ENCODE assay signal across 10 cellular contexts in the genomic region with DNA sequence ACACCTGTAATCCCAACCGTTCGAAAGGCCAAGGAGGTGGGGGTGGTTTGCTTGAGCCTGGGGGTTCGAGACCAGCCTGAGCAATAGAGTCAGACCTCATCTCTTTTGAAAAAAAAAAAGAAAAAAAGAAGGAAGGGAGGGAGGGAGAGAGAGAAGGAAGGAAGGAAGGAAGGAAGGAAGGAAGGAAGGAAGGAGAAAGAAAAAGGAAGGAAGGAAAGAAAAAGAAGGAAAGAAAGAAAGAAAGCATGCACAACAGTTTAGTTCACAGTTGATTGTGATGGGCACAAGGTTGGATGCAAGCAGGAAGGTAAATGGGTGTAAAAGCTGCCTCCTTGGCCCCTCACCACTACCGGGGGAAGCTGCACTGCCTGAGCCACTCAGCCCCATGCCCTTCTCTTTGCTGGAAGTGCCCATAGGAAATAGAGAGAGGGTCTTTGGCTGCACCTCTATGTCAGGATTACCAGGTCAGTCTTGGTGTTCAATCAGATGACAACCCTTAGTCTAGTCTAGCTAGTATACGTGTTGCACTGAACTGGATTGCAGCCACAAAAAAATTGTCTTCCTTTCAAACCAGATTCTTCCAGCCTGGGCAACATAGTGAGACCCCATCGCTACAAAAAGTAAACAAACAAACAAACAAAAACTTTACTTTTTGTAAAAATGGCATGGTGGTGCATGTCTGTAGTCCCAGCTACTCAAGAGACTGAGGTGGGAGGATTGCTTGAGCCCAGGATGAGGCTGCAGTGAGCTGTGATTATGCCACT. TPM values are rescaled to one million over a fixed set of nuclear protein-coding genes. Genes with fewer than 3 reads are reported as not detected.
DNase-seq lines count a peak whose midpoint lies in the region; ATAC-seq and TF ChIP-seq lines count a peak whose summit lies in the region.
"Had no signal": no experiment of that assay in that cellular context is flagged by ENCODE, and none has a peak within 500 bp of the region (broad histone marks: within the 10 kb centered on the region; RNA-seq: fewer than 3 reads in every experiment).

No MANE protein-coding gene starts in this region.

- H3K36me3 Mint-ChIP-seq in activated CD8-positive, alpha-beta memory T cell treated with anti-CD3 and anti-CD28 coated beads, Interleukin-2, amount 10 ng/mL, durations not matched to agents 7 days and 5 days: peaks cover 72% of the 10 kb centered on the region
- peaks cover 93% of the 10 kb centered on the region for H3K36me3 Mint-ChIP-seq in dendritic cell treated with granulocyte-macrophage colony-stimulating factor and Interleukin-4, amounts not matched to agents 40 ng/mL and 50 ng/mL, for 4 days (ENCODE audit: low read depth)
- H3K36me3 Mint-ChIP-seq in naive B cell: peaks cover 17 to 21% of the 10 kb centered on the region in 2 donors

- no peak for DNase-seq in activated CD8-positive, alpha-beta memory T cell treated with anti-CD3 and anti-CD28 coated beads, Interleukin-2, amount 10 ng/mL, durations not matched to agents 7 days and 5 days
- no peak for DNase-seq in activated CD8-positive, alpha-beta memory T cell treated with anti-CD3 and anti-CD28 coated beads for 24 hours
- DNase-seq in naive B cell (no peak), upper lobe of right lung (no peak), NCI-H82 (lab: John Stamatoyannopoulos, UW) (no peak), KBM-7 (no peak)
- DNase-seq: NCI-H524 treated with DMSO at 0.1 percent for 48 hours had no signal

- no peak for TF ChIP-seq CTCF in upper lobe of right lung (IDR thresholded peaks at IDR 0.05)

- H3K4me1 Mint-ChIP-seq in activated CD8-positive, alpha-beta memory T cell treated with anti-CD3 and anti-CD28 coated beads, Interleukin-2, amount 10 ng/mL, durations not matched to agents 7 days and 5 days: peaks cover 49% of the 10 kb centered on the region
- H3K4me1 Mint-ChIP-seq in dendritic cell treated with granulocyte-macrophage colony-stimulating factor and Interleukin-4, amounts not matched to agents 40 ng/mL and 50 ng/mL, for 4 days (ENCODE audit: low read depth): peaks cover 41% of the 10 kb centered on the region
- H3K4me1 Mint-ChIP-seq in naive B cell: peaks cover 32 to 53% (median 36%) of the 10 kb centered on the region in 3 donors
- H3K4me1 Mint-ChIP-seq: neural progenitor cell had no signal

- peak overlapping the region; percentile 90 for H3K27ac Mint-ChIP-seq in activated CD8-positive, alpha-beta memory T cell treated with anti-CD3 and anti-CD28 coated beads, Interleukin-2, amount 10 ng/mL, durations not matched to agents 7 days and 5 days
- peak overlapping the region; percentile 84 for H3K27ac Mint-ChIP-seq in dendritic cell treated with granulocyte-macrophage colony-stimulating factor and Interleukin-4, amounts not matched to agents 40 ng/mL and 50 ng/mL, for 4 days
- peak overlapping the region; percentile 67 to 94 (median 82) for H3K27ac Mint-ChIP-seq in naive B cell
- H3K27ac Mint-ChIP-seq: neural progenitor cell had no signal

- CTCF ChIA-PET in activated CD8-positive, alpha-beta memory T cell treated with anti-CD3 and anti-CD28 coated beads, Interleukin-2, amount 10 ng/mL, durations not matched to agents 7 days and 5 days (lab: Charles Lee): interaction anchor here (0.8 to 1.0 kb wide), 3 partner anchors 61 to 79 kb away, joined by 3 to 5 read pairs (median 3); no protein-coding TSS in a partner anchor

- H3K27me3 Mint-ChIP-seq in activated CD8-positive, alpha-beta memory T cell treated with anti-CD3 and anti-CD28 coated beads, Interleukin-2, amount 10 ng/mL, durations not matched to agents 7 days and 5 days: no peaks in the 10 kb centered on the region
- H3K27me3 Mint-ChIP-seq in dendritic cell treated with granulocyte-macrophage colony-stimulating factor and Interleukin-4, amounts not matched to agents 40 ng/mL and 50 ng/mL, for 4 days: no peaks in the 10 kb centered on the region
- no peaks in the 10 kb centered on the region for H3K27me3 Mint-ChIP-seq in naive B cell

- no peaks in the 10 kb centered on the region for H3K27me3 ChIP-seq in upper lobe of right lung
- H3K27me3 ChIP-seq: neural progenitor cell had no signal

- no peak overlapping the region for H3K4me3 ChIP-seq in upper lobe of right lung
- H3K4me3 ChIP-seq: neural progenitor cell had no signal

- H3K9me3 ChIP-seq in upper lobe of right lung: no peaks in the 10 kb centered on the region

- H3K27ac ChIP-seq in upper lobe of right lung: peak overlapping the region; percentile 70
- H3K27ac ChIP-seq: neural progenitor cell had no signal

- H3K4me1 ChIP-seq in upper lobe of right lung: peaks cover 40% of the 10 kb centered on the region

- H3K4me3 Mint-ChIP-seq in activated CD8-positive, alpha-beta memory T cell treated with anti-CD3 and anti-CD28 coated beads, Interleukin-2, amount 10 ng/mL, durations not matched to agents 7 days and 5 days: no peak overlapping the region
- peak overlapping the region; percentile 52 for H3K4me3 Mint-ChIP-seq in dendritic cell treated with granulocyte-macrophage colony-stimulating factor and Interleukin-4, amounts not matched to agents 40 ng/mL and 50 ng/mL, for 4 days
- peak overlapping the region in 2 of 8 donors; percentile 9 to 70 for H3K4me3 Mint-ChIP-seq in naive B cell
- H3K4me3 Mint-ChIP-seq: neural progenitor cell had no signal

- peaks cover 71% of the 10 kb centered on the region for H3K36me3 ChIP-seq in upper lobe of right lung
- H3K36me3 ChIP-seq: neural progenitor cell had no signal

- intact Hi-C loops in dendritic cell treated with granulocyte-macrophage colony-stimulating factor and Interleukin-4, amounts not matched to agents 40 ng/mL and 50 ng/mL, for 4 days (cut with micrococcal nuclease): loop anchor here (2.0 kb wide), 1 partner anchor 75 kb away; no protein-coding TSS in a partner anchor
- intact Hi-C loops in upper lobe of right lung (cut with DNase I): no loop called here

- no peak for ATAC-seq in activated CD8-positive, alpha-beta memory T cell treated with anti-CD3 and anti-CD28 coated beads, Interleukin-2, amount 10 ng/mL, durations not matched to agents 7 days and 5 days
- no peak for ATAC-seq in naive B cell (ENCODE audit: low read depth in 2 of 2)
- no peak for ATAC-seq in upper lobe of right lung
- no peak for ATAC-seq in HG02981 (IDR thresholded peaks at IDR 0.05; ENCODE audit: unreplicated experiment)

- in situ Hi-C loops in KBM-7 (cut with MboI; ENCODE audit: low pct_unique_long_range_greater_than_20kb, low sequenced_read_pairs): no loop called here

- H3K9me3 Mint-ChIP-seq in activated CD8-positive, alpha-beta memory T cell treated with anti-CD3 and anti-CD28 coated beads, Interleukin-2, amount 10 ng/mL, durations not matched to agents 7 days and 5 days (ENCODE audit: low read depth): no peaks in the 10 kb centered on the region
- H3K9me3 Mint-ChIP-seq in dendritic cell treated with granulocyte-macrophage colony-stimulating factor and Interleukin-4, amounts not matched to agents 40 ng/mL and 50 ng/mL, for 4 days: no peaks in the 10 kb centered on the region
- no peaks in the 10 kb centered on the region for H3K9me3 Mint-ChIP-seq in naive B cell
- H3K9me3 Mint-ChIP-seq: neural progenitor cell had no signal

RNA-seq across cellular contexts. Expression of gene MAP3K8, which starts 20.0 kb away (rescaled TPM):
- total RNA-seq in activated CD8-positive, alpha-beta memory T cell treated with anti-CD3 and anti-CD28 coated beads, Interleukin-2, amount 10 ng/mL, durations not matched to agents 7 days and 5 days: 10 to 100 TPM; 54.5 to 56.8 TPM
- polyA plus RNA-seq in naive B cell (ENCODE audit: low read depth in 6 of 6): 100 to 1,000 TPM in 2 of 6 donors, 10 to 100 TPM in 4; 75.2 to 122 (median 90.8) TPM
- 33.7 TPM for total RNA-seq in upper lobe of right lung
